ENCODE assay signal across 13 cellular contexts in genomic region chr11:80593981-80594380, GRCh38.
A peak's percentile ranks its signal among the peaks of the same experiment; 100 is the strongest.
DNase-seq lines count a peak whose midpoint lies in the region; ATAC-seq, FAIRE-seq and TF ChIP-seq lines count a peak whose summit lies in the region.
"Had no signal": no experiment of that assay in that cellular context is flagged by ENCODE, and none has a peak within 500 bp of the region (broad histone marks: within the 10 kb centered on the region; RNA-seq: fewer than 3 reads in every experiment).

No MANE protein-coding gene starts in this region.

- no peak overlapping the region for H4K91ac ChIP-seq in neuronal stem cell (ENCODE audit: low read depth, low read length, poor library complexity)

- H3K4me3 ChIP-seq in HAP-1 (no peak overlapping the region), epithelial cell of proximal tubule (ENCODE audit: low read depth, low read length) (no peak overlapping the region), neuronal stem cell (ENCODE audit: low read length in 2 of 2) (no peak overlapping the region)
- H3K4me3 ChIP-seq: vagina had no signal

- H3K4me1 ChIP-seq in HAP-1 (peaks cover 6% of the 10 kb centered on the region), neuronal stem cell (ENCODE audit: control insufficient read depth in 2 of 2, insufficient read depth in 1 of 2, low read depth in 1 of 2, low read length in 2 of 2) (peaks cover 1 to 14% of the 10 kb centered on the region in 2 donors)
- H3K4me1 ChIP-seq: vagina had no signal

- no peaks in the 10 kb centered on the region for H3K9me3 ChIP-seq in HAP-1
- no peaks in the 10 kb centered on the region for H3K9me3 ChIP-seq in neuronal stem cell (replicated peaks in 1 of 2; ENCODE audit: control insufficient read depth in 2 of 2, insufficient read depth in 1 of 2, low read depth in 1 of 2, low read length in 2 of 2)
- H3K9me3 ChIP-seq: vagina had no signal

- H2BK15ac ChIP-seq in neuronal stem cell (ENCODE audit: low read length), result no peak overlapping the region

- peak; percentile 3 to 24 for DNase-seq in HAP-1 (ENCODE audit: low spot score in 2 of 2)
- DNase-seq in RCC 7860 (ENCODE audit: low spot score), result peak; percentile 7
- DNase-seq in epithelial cell of proximal tubule (ENCODE audit: low read depth), result peak; percentile 19
- no peak for DNase-seq in neuronal stem cell (ENCODE audit: low spot score)
- no peak for DNase-seq in activated CD4-positive, CD25-positive, alpha-beta regulatory T cell (lab: John Stamatoyannopoulos, UW)
- DNase-seq in NCI-H187 treated with DMSO at 0.1 percent for 48 hours (lab: John Stamatoyannopoulos, UW), result no peak
- DNase-seq in NCI-H2029 (lab: John Stamatoyannopoulos, UW), result no peak
- DNase-seq: activated CD8-positive, alpha-beta memory T cell treated with anti-CD3 and anti-CD28 coated beads, Interleukin-2, amount 50 U/mL, for 4 hours; EL; stimulated activated CD4-positive, alpha-beta T cell treated with anti-CD3 and anti-CD28 coated beads, Interleukin-4, amount 100 ng/mL, for 4 hours had no signal

- no peak overlapping the region for H2AK5ac ChIP-seq in neuronal stem cell (ENCODE audit: low read depth, low read length)

- FAIRE-seq in RCC 7860 (lab: Jason Lieb, UNC), result no peak

- no peak overlapping the region for H3K4ac ChIP-seq in neuronal stem cell (ENCODE audit: low read length)

- H3K36me3 ChIP-seq in HAP-1 (replicated peaks) (no peaks in the 10 kb centered on the region), neuronal stem cell (replicated peaks in 1 of 2; ENCODE audit: control insufficient read depth in 2 of 2, insufficient read depth in 2 of 2, low read length in 2 of 2) (no peaks in the 10 kb centered on the region)
- H3K36me3 ChIP-seq: vagina had no signal

- no CpG with 5 or more reads among the region's 2 CpGs for WGBS in neuronal stem cell (ENCODE audit: extremely low coverage in 2 of 2, insufficient read length in 2 of 2, insufficient replicate concordance in 1 of 2), 2 donors

- no peak overlapping the region for H3K23ac ChIP-seq in neuronal stem cell (ENCODE audit: low read depth, low read length, poor library complexity)

- H2BK5ac ChIP-seq in neuronal stem cell (ENCODE audit: low read length), result no peak overlapping the region

- no peak overlapping the region for H2BK120ac ChIP-seq in neuronal stem cell (ENCODE audit: low read depth, low read length)

- H3K4me2 ChIP-seq in neuronal stem cell (ENCODE audit: insufficient read depth, low read length, poor library complexity, severe bottlenecking), result no peak overlapping the region

- H3K14ac ChIP-seq in neuronal stem cell (ENCODE audit: low read length), result no peak overlapping the region

- ATAC-seq in GM18867 (IDR thresholded peaks at IDR 0.05; ENCODE audit: unreplicated experiment), result no peak
- ATAC-seq: Right ventricle myocardium inferior had no signal

- no peak overlapping the region for H3K18ac ChIP-seq in neuronal stem cell (ENCODE audit: low read length)

- H3K27ac ChIP-seq in neuronal stem cell (replicated peaks; ENCODE audit: low read length), result no peak overlapping the region
- H3K27ac ChIP-seq: vagina had no signal

- TF ChIP-seq CTCF in epithelial cell of proximal tubule (conservative IDR thresholded peaks at IDR 0.05; ENCODE audit: low read depth, low read length), result no peak

- no peak overlapping the region for H2BK12ac ChIP-seq in neuronal stem cell (ENCODE audit: low read length)

- H4K8ac ChIP-seq in neuronal stem cell (ENCODE audit: low read depth, low read length), result no peak overlapping the region

- in situ Hi-C loops in HAP-1 (cut with MboI; ENCODE audit: low sequenced_read_pairs), result no loop called here

- H3K9ac ChIP-seq in neuronal stem cell (ENCODE audit: low read depth, low read length, poor library complexity), result no peak overlapping the region

- no peaks in the 10 kb centered on the region for H3K27me3 ChIP-seq in HAP-1 (ENCODE audit: low read depth)
- H3K27me3 ChIP-seq in neuronal stem cell (ENCODE audit: control insufficient read depth in 3 of 3, insufficient read depth in 3 of 3, low read depth in 1 of 3, low read length in 3 of 3), result no peaks in the 10 kb centered on the region
- H3K27me3 ChIP-seq: vagina had no signal

- peak overlapping the region; percentile 52 for H2AFZ ChIP-seq in neuronal stem cell (ENCODE audit: low read length)

- H3K79me1 ChIP-seq in neuronal stem cell (ENCODE audit: low read depth, low read length), result no peaks in the 10 kb centered on the region

Comparison
In these comparisons a context has a peak if more than half of its experiments do, and no peak if none do; other contexts are left out.
1. DNase-seq: peak in HAP-1 (2 of 2), RCC 7860 (single experiment) and epithelial cell of proximal tubule (single experiment); none in neuronal stem cell (single experiment), activated CD4-positive, CD25-positive, alpha-beta regulatory T cell (0 of 4), NCI-H187 treated with DMSO at 0.1 percent for 48 hours (single experiment) and NCI-H2029 (single experiment).